19 cellular contexts compared by ENCODE assay signal in the genomic region with DNA sequence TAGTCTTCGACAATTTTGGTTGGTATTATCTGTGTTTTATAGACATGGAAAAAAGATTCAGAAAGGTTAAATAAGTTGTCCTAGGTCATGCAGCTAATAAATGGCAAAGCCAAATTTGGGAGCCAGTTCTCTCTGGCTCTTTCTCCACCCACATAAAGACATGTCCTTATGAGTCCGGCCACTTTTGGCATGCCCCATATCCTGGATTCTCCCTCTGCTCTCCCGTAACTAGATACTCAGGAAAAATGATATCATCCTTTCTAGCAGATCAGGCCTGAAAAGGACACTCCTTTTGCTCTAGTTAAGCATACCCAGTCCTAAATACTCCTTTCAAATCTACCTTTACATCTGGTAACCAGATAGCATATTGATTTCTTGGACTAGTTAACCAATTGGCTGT.
DNase-seq lines count a peak whose midpoint lies in the region; ATAC-seq, FAIRE-seq and TF ChIP-seq lines count a peak whose summit lies in the region.
"Had no signal": no experiment of that assay in that cellular context is flagged by ENCODE, and none has a peak within 500 bp of the region (broad histone marks: within the 10 kb centered on the region; RNA-seq: fewer than 3 reads in every experiment).

No MANE protein-coding gene starts in this region.

- H2AFZ ChIP-seq in astrocyte (ENCODE audit: low read depth, low read length), result no peak overlapping the region

- H3K36me3 ChIP-seq in astrocyte (ENCODE audit: insufficient read depth, low read length) (peaks cover 4% of the 10 kb centered on the region), right atrium auricular region (no peaks in the 10 kb centered on the region), rectal smooth muscle tissue (ENCODE audit: control insufficient read depth, insufficient read depth, low read length) (no peaks in the 10 kb centered on the region)
- no peaks in the 10 kb centered on the region for H3K36me3 ChIP-seq in CD8-positive, alpha-beta T cell (ENCODE audit: insufficient read depth, low read length)
- H3K36me3 ChIP-seq: gastroesophageal sphincter had no signal

- CTCF ChIA-PET in CD8-positive, alpha-beta T cell (lab: Charles Lee), result no interaction called here

- H3K27me3 ChIP-seq in astrocyte (ENCODE audit: insufficient read depth, low read length), result no peaks in the 10 kb centered on the region
- no peaks in the 10 kb centered on the region for H3K27me3 ChIP-seq in right atrium auricular region
- H3K27me3 ChIP-seq in rectal smooth muscle tissue (ENCODE audit: control insufficient read depth, insufficient read depth, low read length), result no peaks in the 10 kb centered on the region
- no peaks in the 10 kb centered on the region for H3K27me3 ChIP-seq in CD8-positive, alpha-beta T cell (ENCODE audit: insufficient read depth, low read length)
- H3K27me3 ChIP-seq: gastroesophageal sphincter had no signal

- H3K9me3 Mint-ChIP-seq in astrocyte (ENCODE audit: unreplicated experiment), result peaks cover 11% of the 10 kb centered on the region
- peaks cover 3% of the 10 kb centered on the region for H3K9me3 Mint-ChIP-seq in CD8-positive, alpha-beta T cell
- H3K9me3 Mint-ChIP-seq: stimulated activated naive CD8-positive, alpha-beta T cell treated with anti-CD3 and anti-CD28 coated beads, Interleukin-15, Interleukin-2, amounts not matched to agents 100 ng/mL and 50 ng/mL, for 24 hours had no signal

- no peak overlapping the region for H3K27ac ChIP-seq in astrocyte (ENCODE audit: low read depth, low read length)
- H3K27ac ChIP-seq in right atrium auricular region, result peak overlapping the region; percentile 47 to 55
- H3K27ac ChIP-seq in rectal smooth muscle tissue (ENCODE audit: low read depth, low read length), result peak overlapping the region; percentile 68
- H3K27ac ChIP-seq in CD8-positive, alpha-beta T cell (ENCODE audit: low read depth, low read length), result no peak overlapping the region

- POLR2A ChIA-PET in CD8-positive, alpha-beta T cell (lab: Charles Lee), result no interaction called here

- peak overlapping the region; percentile 53 for H3K27ac Mint-ChIP-seq in astrocyte (ENCODE audit: unreplicated experiment)
- H3K27ac Mint-ChIP-seq in CD8-positive, alpha-beta T cell, result no peak overlapping the region
- H3K27ac Mint-ChIP-seq: stimulated activated naive CD8-positive, alpha-beta T cell treated with anti-CD3 and anti-CD28 coated beads, Interleukin-15, Interleukin-2, amounts not matched to agents 100 ng/mL and 50 ng/mL, for 24 hours had no signal

- no peaks in the 10 kb centered on the region for H3K27me3 Mint-ChIP-seq in astrocyte (ENCODE audit: low read depth, unreplicated experiment)
- no peaks in the 10 kb centered on the region for H3K27me3 Mint-ChIP-seq in CD8-positive, alpha-beta T cell (ENCODE audit: low read depth)
- H3K27me3 Mint-ChIP-seq: stimulated activated naive CD8-positive, alpha-beta T cell treated with anti-CD3 and anti-CD28 coated beads, Interleukin-15, Interleukin-2, amounts not matched to agents 100 ng/mL and 50 ng/mL, for 24 hours had no signal

- no peak overlapping the region for H3K4me3 Mint-ChIP-seq in astrocyte (ENCODE audit: unreplicated experiment)
- no peak overlapping the region for H3K4me3 Mint-ChIP-seq in CD8-positive, alpha-beta T cell
- H3K4me3 Mint-ChIP-seq: stimulated activated naive CD8-positive, alpha-beta T cell treated with anti-CD3 and anti-CD28 coated beads, Interleukin-15, Interleukin-2, amounts not matched to agents 100 ng/mL and 50 ng/mL, for 24 hours had no signal

- H3K36me3 Mint-ChIP-seq in astrocyte (ENCODE audit: low read depth, unreplicated experiment), result peaks cover 30% of the 10 kb centered on the region
- peaks cover 61% of the 10 kb centered on the region for H3K36me3 Mint-ChIP-seq in CD8-positive, alpha-beta T cell

- no peaks in the 10 kb centered on the region for H3K9me3 ChIP-seq in astrocyte (ENCODE audit: insufficient read depth, low read depth, low read length)
- no peaks in the 10 kb centered on the region for H3K9me3 ChIP-seq in right atrium auricular region
- H3K9me3 ChIP-seq in CD8-positive, alpha-beta T cell (ENCODE audit: low read length), result no peaks in the 10 kb centered on the region
- H3K9me3 ChIP-seq: gastroesophageal sphincter had no signal

- FAIRE-seq in astrocyte (lab: Jason Lieb, UNC), result no peak
- FAIRE-seq: GM18507 had no signal

- H4K20me1 ChIP-seq in astrocyte (ENCODE audit: insufficient read depth, low read length), result no peaks in the 10 kb centered on the region

- TF ChIP-seq CTCF in astrocyte (IDR thresholded peaks at IDR 0.05; ENCODE audit: insufficient read depth, low read depth, low read length) (no peak), right atrium auricular region (IDR thresholded peaks at IDR 0.05) (no peak)
- TF ChIP-seq CTCF in CD8-positive, alpha-beta T cell (IDR thresholded peaks at IDR 0.05), result no peak

- H3K4me1 ChIP-seq in astrocyte (ENCODE audit: insufficient read depth, low read length) (no peaks in the 10 kb centered on the region), right atrium auricular region (peaks cover 0 to 32% of the 10 kb centered on the region in 2 donors), rectal smooth muscle tissue (ENCODE audit: control insufficient read depth, insufficient read depth, low read length) (peaks cover 2% of the 10 kb centered on the region)
- H3K4me1 ChIP-seq in CD8-positive, alpha-beta T cell (ENCODE audit: insufficient read depth, low read length), result no peaks in the 10 kb centered on the region

- no peaks in the 10 kb centered on the region for H3K79me2 ChIP-seq in astrocyte (ENCODE audit: insufficient read depth, low read length)

- H3K4me3 ChIP-seq in astrocyte (ENCODE audit: insufficient read depth, low read depth, low read length), result no peak overlapping the region
- no peak overlapping the region for H3K4me3 ChIP-seq in right atrium auricular region
- H3K4me3 ChIP-seq in rectal smooth muscle tissue (ENCODE audit: low read length), result no peak overlapping the region
- no peak overlapping the region for H3K4me3 ChIP-seq in CD8-positive, alpha-beta T cell (ENCODE audit: low read depth, low read length)
- H3K4me3 ChIP-seq: gastroesophageal sphincter had no signal

- peaks cover 18% of the 10 kb centered on the region for H3K4me1 Mint-ChIP-seq in astrocyte (ENCODE audit: low read depth, unreplicated experiment)
- peaks cover 3% of the 10 kb centered on the region for H3K4me1 Mint-ChIP-seq in CD8-positive, alpha-beta T cell (ENCODE audit: low read depth)

- ATAC-seq in CD8-positive, alpha-beta T cell, result no peak
- ATAC-seq in HG02885 (IDR thresholded peaks at IDR 0.05; ENCODE audit: poor library complexity, unreplicated experiment), result no peak
- ATAC-seq: gastroesophageal sphincter had no signal

- intact Hi-C loops in CD8-positive, alpha-beta T cell (cut with DNase I, micrococcal nuclease), result no loop called here

- H3K9ac ChIP-seq in astrocyte (ENCODE audit: low read length) (no peak overlapping the region), rectal smooth muscle tissue (ENCODE audit: low read length) (no peak overlapping the region)

- no peak overlapping the region for H3K4me2 ChIP-seq in astrocyte (ENCODE audit: low read length)

- DNase-seq in EL (peak; percentile 5), astrocyte (ENCODE audit: low read depth) (peak; percentile 12), right atrium auricular region (ENCODE audit: low spot score) (no peak), DMS153 treated with DMSO at 0.1 percent for 48 hours (lab: John Stamatoyannopoulos, UW; ENCODE audit: unreplicated experiment) (no peak), NCI-H524 treated with DMSO at 0.1 percent for 48 hours (lab: John Stamatoyannopoulos, UW) (no peak)
- DNase-seq in CD8-positive, alpha-beta T cell, result no peak
- DNase-seq: activated CD4-positive, alpha-beta T cell treated with anti-CD3 and anti-CD28 coated beads for 48 hours; activated naive CD4-positive, alpha-beta T cell treated with anti-CD3 and anti-CD28 coated beads, Interleukin-2, amount 50 U/mL, for 16 hours; activated T-cell treated with anti-CD3 and anti-CD28 coated beads for 4 hours; caudate nucleus; KG1; midbrain; NCI-H1417; NCI-H446 treated with DMSO at 0.1 percent for 48 hours had no signal

Comparison
In these comparisons a context has a peak if more than half of its experiments do, and no peak if none do; other contexts are left out.
1. DNase-seq: peak in EL (single experiment) and astrocyte (single experiment); none in right atrium auricular region (single experiment), DMS153 treated with DMSO at 0.1 percent for 48 hours (single experiment), CD8-positive, alpha-beta T cell (0 of 7) and NCI-H524 treated with DMSO at 0.1 percent for 48 hours (single experiment).
2. H3K27ac ChIP-seq: peak in right atrium auricular region (2 of 2) and rectal smooth muscle tissue (single experiment); none in astrocyte (single experiment) and CD8-positive, alpha-beta T cell (single experiment).